20 cellular contexts compared by ENCODE assay signal in the genomic region with DNA sequence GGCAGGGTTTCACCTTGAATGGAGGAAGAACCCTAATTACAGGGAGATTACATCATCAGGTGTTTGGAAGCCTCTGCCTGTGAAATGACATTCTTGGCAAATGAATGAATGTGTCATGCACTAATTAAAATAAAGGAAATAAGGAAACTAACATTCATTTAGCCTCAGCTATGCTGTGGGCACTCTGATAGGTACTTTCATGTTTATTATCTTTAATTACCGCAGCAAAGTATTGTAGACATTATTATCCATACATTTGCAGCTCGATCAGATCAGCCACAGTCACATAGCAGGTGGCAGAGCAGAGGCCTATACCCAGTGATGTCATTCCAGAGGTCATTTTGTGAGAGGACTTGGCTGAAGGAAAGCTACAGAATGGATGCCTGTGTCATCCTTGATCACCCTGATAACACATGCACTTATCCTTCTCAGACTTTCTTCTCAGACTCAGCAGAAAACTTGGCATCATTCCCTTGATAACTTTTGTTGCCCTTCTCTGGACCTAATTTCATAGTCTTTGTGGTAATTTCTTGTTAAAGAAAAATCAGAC. TPM values are rescaled to one million over a fixed set of nuclear protein-coding genes. Genes with fewer than 3 reads are reported as not detected.
DNase-seq lines count a peak whose midpoint lies in the region; ATAC-seq, FAIRE-seq and TF ChIP-seq lines count a peak whose summit lies in the region.
"Had no signal": no experiment of that assay in that cellular context is flagged by ENCODE, and none has a peak within 500 bp of the region (broad histone marks: within the 10 kb centered on the region; RNA-seq: fewer than 3 reads in every experiment).

No MANE protein-coding gene starts in this region.

- H3K27me3 ChIP-seq in colonic mucosa, result no peaks in the 10 kb centered on the region
- H3K27me3 ChIP-seq: heart left ventricle, neural progenitor cell, upper lobe of left lung had no signal

- DNase-seq in AG10803 (ENCODE audit: low read depth), result peak; percentile 31
- peak; percentile 46 for DNase-seq in M059J (ENCODE audit: low read depth)
- no peak for DNase-seq in colonic mucosa
- no peak for DNase-seq in mucosa of descending colon
- no peak for DNase-seq in caudate nucleus (lab: John Stamatoyannopoulos, UW)
- no peak for DNase-seq in frontal cortex (ENCODE audit: low spot score in 2 of 2)
- no peak for DNase-seq in GM13976 (ENCODE audit: low spot score)
- DNase-seq in NCI-H748 treated with DMSO at 0.1 percent for 48 hours (lab: John Stamatoyannopoulos, UW), result no peak
- DNase-seq: activated CD4-positive, CD25-positive, alpha-beta regulatory T cell; activated CD8-positive, alpha-beta memory T cell treated with anti-CD3 and anti-CD28 coated beads for 24 hours; effector CD4-positive, alpha-beta T cell; heart left ventricle; KBM-7; midbrain; NCI-H1092 treated with DMSO at 0.1 percent for 48 hours; NCI-H2081; NCI-H524; stimulated activated naive CD4-positive, alpha-beta T cell; upper lobe of left lung had no signal

- H3K36me3 ChIP-seq in colonic mucosa (no peaks in the 10 kb centered on the region), mucosa of descending colon (ENCODE audit: low read depth) (no peaks in the 10 kb centered on the region)

- ATAC-seq in mucosa of descending colon, result peak; percentile 84

- H3K27ac ChIP-seq in colonic mucosa (peak overlapping the region; percentile 33), caudate nucleus (ENCODE audit: low read depth, low read length) (no peak overlapping the region)
- H3K27ac ChIP-seq: neural progenitor cell, upper lobe of left lung had no signal

- H3K9ac ChIP-seq in colonic mucosa (ENCODE audit: low read depth in 2 of 2, low read length in 2 of 2), result no peak overlapping the region
- H3K9ac ChIP-seq: neural progenitor cell had no signal

- FAIRE-seq in frontal cortex (lab: Jason Lieb, UNC), result no peak

- intact Hi-C loops in colonic mucosa (cut with DNase I) (no loop called here), mucosa of descending colon (cut with DNase I, micrococcal nuclease) (no loop called here)

- TF ChIP-seq CTCF in AG10803 (conservative IDR thresholded peaks at IDR 0.05; ENCODE audit: low read length) (no peak), colonic mucosa (IDR thresholded peaks at IDR 0.05) (no peak), mucosa of descending colon (IDR thresholded peaks at IDR 0.05) (no peak), GM13976 (IDR thresholded peaks at IDR 0.05; ENCODE audit: borderline replicate concordance, control extremely low read depth, extremely low read depth, insufficient read depth, missing control alignments) (no peak)

- H3K4me1 ChIP-seq in colonic mucosa, result no peaks in the 10 kb centered on the region
- peaks cover 24% of the 10 kb centered on the region for H3K4me1 ChIP-seq in mucosa of descending colon (ENCODE audit: low read depth)

- H3K4me3 ChIP-seq in AG10803 (ENCODE audit: low read length) (no peak overlapping the region), colonic mucosa (no peak overlapping the region), mucosa of descending colon (no peak overlapping the region)
- H3K4me3 ChIP-seq: heart left ventricle, neural progenitor cell, upper lobe of left lung had no signal

- in situ Hi-C loops in GM13976 (cut with MboI; ENCODE audit: low sequenced_read_pairs, unreplicated experiment), result no loop called here

- H3K9me3 ChIP-seq in colonic mucosa (no peaks in the 10 kb centered on the region), mucosa of descending colon (no peaks in the 10 kb centered on the region)
- H3K9me3 ChIP-seq: heart left ventricle, upper lobe of left lung had no signal

RNA-seq across cellular contexts. Expression of a gene that starts 18.5 kb away (rescaled TPM):
- 40.7 and 58.7 TPM in 2 replicates for total RNA-seq in M059J (2014; rRNA removed; shearing (Covaris generic))
- total RNA-seq in colonic mucosa, result 100 to 1,000 TPM; 124 TPM
- 100 to 1,000 TPM; 101 to 132 (median 101) TPM for total RNA-seq in mucosa of descending colon
- 53.8 TPM for total RNA-seq in frontal cortex

RNA-seq across cellular contexts. Expression of a gene that starts 18.8 kb away (rescaled TPM):
- 6.6 and 13.3 TPM in 2 replicates for total RNA-seq in M059J (2014; rRNA removed; shearing (Covaris generic))
- 10 to 100 TPM in 1 of 2 donors, 1 to 10 TPM in 1; 9.6 to 19.5 TPM for total RNA-seq in colonic mucosa
- total RNA-seq in mucosa of descending colon, result 10 to 100 TPM; 17.7 to 47.2 (median 25.6) TPM
- total RNA-seq in frontal cortex, result 14.7 TPM

Comparison
In these comparisons a context has a peak if more than half of its experiments do, and no peak if none do; other contexts are left out.
1. DNase-seq: peak in AG10803 (single experiment) and M059J (single experiment); none in colonic mucosa (single experiment), mucosa of descending colon (0 of 3), caudate nucleus (0 of 61), frontal cortex (0 of 2), GM13976 (single experiment) and NCI-H748 treated with DMSO at 0.1 percent for 48 hours (single experiment).